ENCODE assay signal across 19 cellular contexts in the genomic region with DNA sequence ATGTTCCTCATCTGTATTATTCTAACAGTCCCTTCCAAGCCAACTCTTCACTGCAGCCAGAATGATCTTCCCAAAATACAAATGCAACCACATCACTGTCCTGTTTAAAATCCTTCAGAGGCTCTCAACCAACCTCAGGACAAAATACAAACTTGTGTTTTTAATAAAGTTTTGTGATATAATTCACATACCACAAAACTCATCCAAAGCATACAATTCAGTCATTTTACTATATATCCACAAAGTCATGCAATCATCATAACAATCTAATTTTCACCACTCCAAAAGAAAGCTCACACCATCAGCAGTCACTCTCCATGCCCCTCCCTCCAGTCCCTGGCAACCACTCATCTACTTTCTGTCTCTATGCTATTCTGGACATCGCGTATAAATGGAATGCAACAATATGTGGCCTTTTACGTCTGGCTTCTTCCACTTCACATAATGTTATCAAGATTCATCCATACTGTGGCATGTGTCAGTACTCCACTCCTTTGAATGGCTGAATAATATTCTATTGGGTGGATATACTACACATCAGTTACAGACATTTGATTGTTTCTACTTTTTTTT.
"Had no signal": no experiment of that assay in that cellular context is flagged by ENCODE, and none has a peak within 500 bp of the region (broad histone marks: within the 10 kb centered on the region; RNA-seq: fewer than 3 reads in every experiment).

No MANE protein-coding gene starts in this region.

- H3K9me3 Mint-ChIP-seq: activated T-helper 17 cell treated with anti-CD3 and anti-CD28 coated beads, Interleukin-2, amount 50 U/mL, for 72 hours; natural killer cell; stimulated activated naive CD8-positive, alpha-beta T cell treated with anti-CD3 and anti-CD28 coated beads, Interleukin-15, amount 100 ng/mL, for 72 hours had no signal

- H3K27me3 ChIP-seq: SJSA1, testis, upper lobe of right lung had no signal

- H3K4me3 Mint-ChIP-seq: activated CD8-positive, alpha-beta T cell treated with anti-CD3 and anti-CD28 coated beads, Interleukin-2, amount 10 ng/mL, durations not matched to agents 7 days and 5 days; activated T-helper 17 cell treated with anti-CD3 and anti-CD28 coated beads, Interleukin-2, amount 50 U/mL, for 72 hours; natural killer cell; stimulated activated naive CD8-positive, alpha-beta T cell treated with anti-CD3 and anti-CD28 coated beads, Interleukin-15, amount 100 ng/mL, for 72 hours had no signal

- H3K4me1 ChIP-seq: testis had no signal

- H3K27me3 Mint-ChIP-seq: activated T-helper 17 cell treated with anti-CD3 and anti-CD28 coated beads, Interleukin-2, amount 50 U/mL, for 72 hours; progenitor cell of endocrine pancreas; stimulated activated naive CD8-positive, alpha-beta T cell treated with anti-CD3 and anti-CD28 coated beads, Interleukin-15, amount 100 ng/mL, for 72 hours had no signal

- H3K27ac ChIP-seq: lower lobe of right lung, SJSA1, testis, upper lobe of right lung, VCaP had no signal

- H3K36me3 ChIP-seq: lower lobe of right lung, SJSA1, upper lobe of right lung had no signal

- H3K27ac Mint-ChIP-seq: activated CD8-positive, alpha-beta T cell treated with anti-CD3 and anti-CD28 coated beads, Interleukin-2, amount 10 ng/mL, durations not matched to agents 7 days and 5 days; activated T-helper 17 cell treated with anti-CD3 and anti-CD28 coated beads, Interleukin-2, amount 50 U/mL, for 72 hours; natural killer cell; progenitor cell of endocrine pancreas; stimulated activated naive CD8-positive, alpha-beta T cell treated with anti-CD3 and anti-CD28 coated beads, Interleukin-15, amount 100 ng/mL, for 72 hours had no signal

- H3K9me3 ChIP-seq: lower lobe of right lung, SJSA1, testis, upper lobe of right lung had no signal

- DNase-seq: activated CD4-positive, alpha-beta T cell treated with anti-CD3 and anti-CD28 coated beads for 4 hours; activated CD8-positive, alpha-beta T cell treated with anti-CD3 and anti-CD28 coated beads, Interleukin-2, amount 10 ng/mL, durations not matched to agents 7 days and 5 days; activated naive CD4-positive, alpha-beta T cell treated with anti-CD3 and anti-CD28 coated beads, Interleukin-2, amount 50 U/mL, for 16 hours; anterior cingulate cortex; hypothalamus; lower lobe of right lung; midbrain; natural killer cell; nucleus accumbens; stimulated activated CD4-positive, alpha-beta T cell treated with anti-CD3 and anti-CD28 coated beads, Interleukin-4, amount 100 ng/mL, for 1 hour; stimulated activated naive CD8-positive, alpha-beta T cell treated with anti-CD3 and anti-CD28 coated beads, Interleukin-15, amount 100 ng/mL, for 72 hours; SW 1271; T-helper 9 cell; testis; upper lobe of right lung had no signal

- ATAC-seq: activated CD8-positive, alpha-beta T cell treated with anti-CD3 and anti-CD28 coated beads, Interleukin-2, amount 10 ng/mL, durations not matched to agents 7 days and 5 days; activated T-helper 17 cell treated with anti-CD3 and anti-CD28 coated beads, Interleukin-2, amount 50 U/mL, for 72 hours had no signal

- H3K4me3 ChIP-seq: lower lobe of right lung, SJSA1, testis, upper lobe of right lung had no signal
